ENCODE assay signal across 2 cellular contexts in the genomic region with DNA sequence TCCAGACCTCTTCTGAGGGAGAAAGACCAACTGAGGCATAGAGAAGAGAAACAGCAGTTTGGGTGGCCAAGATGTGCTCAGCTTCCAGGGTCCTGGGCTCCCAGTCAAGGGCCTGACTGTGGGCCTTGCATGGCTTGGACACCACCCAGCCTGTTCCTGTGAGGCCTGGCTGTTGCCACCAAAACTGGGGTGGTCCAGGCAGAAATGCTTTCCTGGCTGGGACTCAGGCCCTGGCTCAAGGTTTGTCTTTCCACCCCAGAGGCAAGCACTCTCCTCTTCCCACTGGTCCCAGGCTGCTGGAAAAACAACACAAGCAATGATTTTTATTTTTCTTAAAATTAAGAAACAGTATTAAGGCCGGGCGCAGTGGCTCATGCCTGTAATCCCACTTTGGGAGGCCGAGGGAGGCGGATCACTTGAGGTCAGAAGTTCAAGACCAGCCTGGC.
TF ChIP-seq lines count a peak whose summit lies in the region.

No MANE protein-coding gene starts in this region.

TF ChIP-seq in SK-N-SH, 30 proteins besides CTCF, POLR2A, EP300 and RAD21:
- TF ChIP-seq MXI1 (IDR thresholded peaks at IDR 0.05; ENCODE audit: low read depth, low read length) (no peak), PBX3 (IDR thresholded peaks at IDR 0.05) (no peak), MEF2A (IDR thresholded peaks at IDR 0.05; ENCODE audit: borderline replicate concordance, low read depth) (no peak), SIN3A (IDR thresholded peaks at IDR 0.05; ENCODE audit: borderline replicate concordance, low read depth, low read length) (no peak), JUND (IDR thresholded peaks at IDR 0.05) (no peak), GATA2 (CRISPR knock-in tag; IDR thresholded peaks at IDR 0.05) (no peak), NFIC (IDR thresholded peaks at IDR 0.05; ENCODE audit: borderline replicate concordance) (no peak), RXRA (IDR thresholded peaks at IDR 0.05; ENCODE audit: borderline replicate concordance, low read depth) (no peak), GABPA (IDR thresholded peaks at IDR 0.05; ENCODE audit: low read depth) (no peak), ELF1 (IDR thresholded peaks at IDR 0.05) (no peak), CHD2 (IDR thresholded peaks at IDR 0.05; ENCODE audit: low read length, partially characterized antibody) (no peak)

TF ChIP-seq in SK-N-SH treated with all-trans-retinoic acid at 6 μM for 48 hours, 23 proteins besides CTCF, POLR2A, EP300 and RAD21:
- TF ChIP-seq CSDC2 (CRISPR knock-in tag; IDR thresholded peaks at IDR 0.05), result no peak
- TF ChIP-seq ZFP3 (CRISPR knock-in tag; IDR thresholded peaks at IDR 0.05), result no peak
- TF ChIP-seq ZNF70 (CRISPR knock-in tag; IDR thresholded peaks at IDR 0.05), result no peak
- no peak for TF ChIP-seq PPARA (CRISPR knock-in tag; IDR thresholded peaks at IDR 0.05; ENCODE audit: borderline replicate concordance)
- TF ChIP-seq TOX (CRISPR knock-in tag; IDR thresholded peaks at IDR 0.05; ENCODE audit: borderline replicate concordance), result no peak
- no peak for TF ChIP-seq RARB (CRISPR knock-in tag; IDR thresholded peaks at IDR 0.05)
- TF ChIP-seq, protein P1, sequence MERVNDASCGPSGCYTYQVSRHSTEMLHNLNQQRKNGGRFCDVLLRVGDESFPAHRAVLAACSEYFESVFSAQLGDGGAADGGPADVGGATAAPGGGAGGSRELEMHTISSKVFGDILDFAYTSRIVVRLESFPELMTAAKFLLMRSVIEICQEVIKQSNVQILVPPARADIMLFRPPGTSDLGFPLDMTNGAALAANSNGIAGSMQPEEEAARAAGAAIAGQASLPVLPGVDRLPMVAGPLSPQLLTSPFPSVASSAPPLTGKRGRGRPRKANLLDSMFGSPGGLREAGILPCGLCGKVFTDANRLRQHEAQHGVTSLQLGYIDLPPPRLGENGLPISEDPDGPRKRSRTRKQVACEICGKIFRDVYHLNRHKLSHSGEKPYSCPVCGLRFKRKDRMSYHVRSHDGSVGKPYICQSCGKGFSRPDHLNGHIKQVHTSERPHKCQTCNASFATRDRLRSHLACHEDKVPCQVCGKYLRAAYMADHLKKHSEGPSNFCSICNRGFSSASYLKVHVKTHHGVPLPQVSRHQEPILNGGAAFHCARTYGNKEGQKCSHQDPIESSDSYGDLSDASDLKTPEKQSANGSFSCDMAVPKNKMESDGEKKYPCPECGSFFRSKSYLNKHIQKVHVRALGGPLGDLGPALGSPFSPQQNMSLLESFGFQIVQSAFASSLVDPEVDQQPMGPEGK (CRISPR knock-in tag; IDR thresholded peaks at IDR 0.05; ENCODE audit: borderline replicate concordance), result no peak
- TF ChIP-seq SNAI2 (CRISPR knock-in tag; IDR thresholded peaks at IDR 0.05), result no peak
- TF ChIP-seq CSRNP3 (CRISPR knock-in tag; IDR thresholded peaks at IDR 0.05), result no peak
- no peak for TF ChIP-seq ESRRG (CRISPR knock-in tag; IDR thresholded peaks at IDR 0.05)
- TF ChIP-seq, protein P2, sequence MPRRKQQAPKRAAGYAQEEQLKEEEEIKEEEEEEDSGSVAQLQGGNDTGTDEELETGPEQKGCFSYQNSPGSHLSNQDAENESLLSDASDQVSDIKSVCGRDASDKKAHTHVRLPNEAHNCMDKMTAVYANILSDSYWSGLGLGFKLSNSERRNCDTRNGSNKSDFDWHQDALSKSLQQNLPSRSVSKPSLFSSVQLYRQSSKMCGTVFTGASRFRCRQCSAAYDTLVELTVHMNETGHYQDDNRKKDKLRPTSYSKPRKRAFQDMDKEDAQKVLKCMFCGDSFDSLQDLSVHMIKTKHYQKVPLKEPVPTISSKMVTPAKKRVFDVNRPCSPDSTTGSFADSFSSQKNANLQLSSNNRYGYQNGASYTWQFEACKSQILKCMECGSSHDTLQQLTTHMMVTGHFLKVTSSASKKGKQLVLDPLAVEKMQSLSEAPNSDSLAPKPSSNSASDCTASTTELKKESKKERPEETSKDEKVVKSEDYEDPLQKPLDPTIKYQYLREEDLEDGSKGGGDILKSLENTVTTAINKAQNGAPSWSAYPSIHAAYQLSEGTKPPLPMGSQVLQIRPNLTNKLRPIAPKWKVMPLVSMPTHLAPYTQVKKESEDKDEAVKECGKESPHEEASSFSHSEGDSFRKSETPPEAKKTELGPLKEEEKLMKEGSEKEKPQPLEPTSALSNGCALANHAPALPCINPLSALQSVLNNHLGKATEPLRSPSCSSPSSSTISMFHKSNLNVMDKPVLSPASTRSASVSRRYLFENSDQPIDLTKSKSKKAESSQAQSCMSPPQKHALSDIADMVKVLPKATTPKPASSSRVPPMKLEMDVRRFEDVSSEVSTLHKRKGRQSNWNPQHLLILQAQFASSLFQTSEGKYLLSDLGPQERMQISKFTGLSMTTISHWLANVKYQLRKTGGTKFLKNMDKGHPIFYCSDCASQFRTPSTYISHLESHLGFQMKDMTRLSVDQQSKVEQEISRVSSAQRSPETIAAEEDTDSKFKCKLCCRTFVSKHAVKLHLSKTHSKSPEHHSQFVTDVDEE (CRISPR knock-in tag; IDR thresholded peaks at IDR 0.05), result no peak
